Comparison of ENCODE assay signal across 7 cellular contexts in the genomic region with DNA sequence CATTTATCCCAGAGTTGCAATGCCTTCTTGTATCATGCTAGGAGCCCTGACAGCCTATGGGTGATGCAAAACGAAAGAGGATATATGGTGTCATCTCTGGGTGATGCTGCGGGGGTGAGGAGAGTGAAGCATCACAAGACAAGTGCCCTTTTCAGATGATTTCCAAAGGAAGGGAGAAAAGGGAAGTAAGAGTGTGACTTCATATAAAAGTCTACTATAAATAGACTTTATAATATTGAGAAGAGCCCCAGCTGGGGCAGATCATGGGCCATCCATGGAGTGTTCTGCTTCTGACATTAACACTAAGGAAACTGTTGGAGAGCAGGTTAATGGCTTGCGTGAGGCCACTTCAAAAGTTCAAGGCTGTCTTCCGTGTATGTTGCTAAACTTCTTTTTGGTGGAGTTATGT. TPM values are rescaled to one million over a fixed set of nuclear protein-coding genes. Genes with fewer than 3 reads are reported as not detected.
A peak's percentile ranks its signal among the peaks of the same experiment; 100 is the strongest.
DNase-seq lines count a peak whose midpoint lies in the region; ATAC-seq lines count a peak whose summit lies in the region.

No MANE protein-coding gene starts in this region.

- peak overlapping the region in 2 of 9 donors; percentile 3 to 26 for H3K27ac Mint-ChIP-seq in naive thymus-derived CD4-positive, alpha-beta T cell

- peaks cover 0 to 3% (median 0%) of the 10 kb centered on the region in 11 donors for H3K9me3 Mint-ChIP-seq in naive thymus-derived CD4-positive, alpha-beta T cell

- H3K27ac ChIP-seq in naive thymus-derived CD4-positive, alpha-beta T cell (ENCODE audit: low read depth, low read length) = no peak overlapping the region

- H3K27me3 Mint-ChIP-seq in naive thymus-derived CD4-positive, alpha-beta T cell = peaks cover 0 to 4% (median 0%) of the 10 kb centered on the region in 5 donors

- peak overlapping the region in 1 of 10 donors; percentile 12 for H3K4me3 Mint-ChIP-seq in naive thymus-derived CD4-positive, alpha-beta T cell

- POLR2A ChIA-PET in naive thymus-derived CD4-positive, alpha-beta T cell (lab: Charles Lee) = interaction anchor here (0.6 kb wide), 1 partner anchor 1048 kb away, joined by 4 read pairs; no protein-coding TSS in a partner anchor

- peaks cover 20 to 48% (median 23%) of the 10 kb centered on the region in 7 donors for H3K4me1 Mint-ChIP-seq in naive thymus-derived CD4-positive, alpha-beta T cell

- DNase-seq in OCI-M1 (lab: John Stamatoyannopoulos, UW) (peak; percentile 72), DMS153 treated with DMSO at 0.1 percent for 48 hours (lab: John Stamatoyannopoulos, UW; ENCODE audit: unreplicated experiment) (no peak), DMS 273 (lab: John Stamatoyannopoulos, UW; ENCODE audit: unreplicated experiment) (no peak)
- DNase-seq in naive thymus-derived CD4-positive, alpha-beta T cell = peak in 1 of 9 donors; percentile 33
- DNase-seq in NK-92 treated with Interleukin-12 subunit alpha and Interleukin-12 subunit beta, amount 100 ng/mL, for 24 hours (lab: John Stamatoyannopoulos, UW) = no peak

- no peaks in the 10 kb centered on the region for H3K27me3 ChIP-seq in naive thymus-derived CD4-positive, alpha-beta T cell (ENCODE audit: control insufficient read depth in 2 of 2, insufficient read depth in 2 of 2, low read length in 2 of 2)

- peaks cover 11 to 15% of the 10 kb centered on the region in 2 donors for H3K4me1 ChIP-seq in naive thymus-derived CD4-positive, alpha-beta T cell (ENCODE audit: control insufficient read depth in 2 of 2, insufficient read depth in 2 of 2, low read length in 2 of 2)

- CTCF ChIA-PET in naive thymus-derived CD4-positive, alpha-beta T cell (lab: Charles Lee) = interaction anchor here (0.7 kb wide), 1 partner anchor 790 kb away, joined by 3 read pairs; no protein-coding TSS in a partner anchor

- no peak overlapping the region for H3K4me3 ChIP-seq in naive thymus-derived CD4-positive, alpha-beta T cell (ENCODE audit: low read length)

- H3K9me3 ChIP-seq in naive thymus-derived CD4-positive, alpha-beta T cell (ENCODE audit: control insufficient read depth in 2 of 3, low read length in 3 of 3) = no peaks in the 10 kb centered on the region

- peaks cover 0 to 26% (median 7%) of the 10 kb centered on the region in 5 donors for H3K36me3 Mint-ChIP-seq in naive thymus-derived CD4-positive, alpha-beta T cell

- no peaks in the 10 kb centered on the region for H3K36me3 ChIP-seq in naive thymus-derived CD4-positive, alpha-beta T cell (ENCODE audit: control insufficient read depth in 2 of 3, insufficient read depth in 3 of 3, low read length in 3 of 3)

- intact Hi-C loops in naive thymus-derived CD4-positive, alpha-beta T cell (cut with micrococcal nuclease) = no loop called here

- ATAC-seq in GM18873 (IDR thresholded peaks at IDR 0.05; ENCODE audit: low FRiP score, unreplicated experiment) (peak; percentile 65), HG02759 (IDR thresholded peaks at IDR 0.05; ENCODE audit: unreplicated experiment) (peak; percentile 63)
- peak; percentile 42 for ATAC-seq in naive thymus-derived CD4-positive, alpha-beta T cell

RNA-seq across cellular contexts. Expression of gene CD83, which starts 4.4 kb away (rescaled TPM):
- 100 to 1,000 TPM in 1 of 5 experiments, 10 to 100 TPM in 2, 1 to 10 TPM in 2; 5.0 to 113 (median 18.3) TPM for total RNA-seq in naive thymus-derived CD4-positive, alpha-beta T cell
- polyA plus RNA-seq in naive thymus-derived CD4-positive, alpha-beta T cell = 1 to 10 TPM; 1.9 to 2.0 TPM
